31 cellular contexts compared by ENCODE assay signal in genomic region chr6:166206066-166206465, GRCh38. TPM values are rescaled to one million over a fixed set of nuclear protein-coding genes. Genes with fewer than 3 reads are reported as not detected.
"Had no signal": no experiment of that assay in that cellular context is flagged by ENCODE, and none has a peak within 500 bp of the region (broad histone marks: within the 10 kb centered on the region; RNA-seq: fewer than 3 reads in every experiment).

No MANE protein-coding gene starts in this region.

- H3K27me3 ChIP-seq: brain microvascular endothelial cell, gastrocnemius medialis, hepatocyte, tibial nerve had no signal

- H3K27ac ChIP-seq: brain microvascular endothelial cell, esophagus muscularis mucosa, gastrocnemius medialis, hepatocyte, spleen, tibial nerve, WERI-Rb-1 had no signal

- H3K4me1 ChIP-seq: esophagus muscularis mucosa, gastrocnemius medialis had no signal

- H2AFZ ChIP-seq: hepatocyte had no signal

- FAIRE-seq: astrocyte, keratinocyte, TTC549 had no signal

- H3K4me2 ChIP-seq: hepatocyte had no signal

- H3K36me3 ChIP-seq: brain microvascular endothelial cell, esophagus muscularis mucosa, gastrocnemius medialis, spleen, tibial nerve, WERI-Rb-1 had no signal

- DNase-seq: activated CD4-positive, alpha-beta memory T cell treated with anti-CD3 and anti-CD28 coated beads for 36 hours; activated CD8-positive, alpha-beta memory T cell treated with anti-CD3 and anti-CD28 coated beads, Interleukin-2, amount 50 U/mL, for 4 hours; activated gamma-delta T cell; activated naive CD4-positive, alpha-beta T cell treated with anti-CD3 and anti-CD28 coated beads, Interleukin-2, amount 10 ng/mL, durations not matched to agents 7 days and 5 days; activated naive CD8-positive, alpha-beta T cell treated with anti-CD3 and anti-CD28 coated beads, Interleukin-2, amount 10 ng/mL, durations not matched to agents 7 days and 5 days; activated T-cell treated with anti-CD3 and anti-CD28 coated beads, Interleukin-2, amount 50 U/mL, for 1 hour; amniotic stem cell; brain microvascular endothelial cell; central memory CD4-positive, alpha-beta T cell; endodermal cell; gastrocnemius medialis; left cardiac atrium; right cardiac atrium; spleen; stimulated activated naive CD4-positive, alpha-beta T cell; T-helper 9 cell; WERI-Rb-1 had no signal

- H3K9me3 ChIP-seq: esophagus muscularis mucosa, gastrocnemius medialis, spleen, tibial nerve had no signal

- H3K4me3 ChIP-seq: esophagus muscularis mucosa, gastrocnemius medialis, hepatocyte, spleen, tibial nerve had no signal

- ATAC-seq: activated CD4-positive, CD25-positive, alpha-beta regulatory T cell treated with anti-CD3 and anti-CD28 coated beads, Interleukin-2, amount 50 U/mL, for 24 hours; gastrocnemius medialis; right cardiac atrium had no signal

- H3K79me2 ChIP-seq: hepatocyte had no signal

RNA-seq across cellular contexts. Expression of gene TBXT, which starts 38.4 kb away (rescaled TPM):
- total RNA-seq: activated CD4-positive, alpha-beta memory T cell treated with anti-CD3 and anti-CD28 coated beads for 36 hours; activated CD8-positive, alpha-beta memory T cell treated with anti-CD3 and anti-CD28 coated beads for 36 hours; activated naive CD8-positive, alpha-beta T cell treated with anti-CD3 and anti-CD28 coated beads, Interleukin-2, amount 10 ng/mL, durations not matched to agents 7 days and 5 days; astrocyte; gastrocnemius medialis; hepatocyte; left cardiac atrium; lower leg skin; naive thymus-derived CD8-positive, alpha-beta T cell; omental fat pad; pulmonary artery endothelial cell; right cardiac atrium; spleen; temporal lobe; tibial nerve; urinary bladder had no signal
- polyA plus RNA-seq: keratinocyte; naive thymus-derived CD8-positive, alpha-beta T cell; right cardiac atrium; urinary bladder had no signal
